ENCODE assay signal across 15 cellular contexts in genomic region chr11:75625970-75626691, GRCh38. TPM values are rescaled to one million over a fixed set of nuclear protein-coding genes. Genes with fewer than 3 reads are reported as not detected.
DNase-seq lines count a peak whose midpoint lies in the region.
"Had no signal": no experiment of that assay in that cellular context is flagged by ENCODE, and none has a peak within 500 bp of the region (broad histone marks: within the 10 kb centered on the region; RNA-seq: fewer than 3 reads in every experiment).

No MANE protein-coding gene starts in this region.

- H3K79me1 ChIP-seq in neuronal stem cell (ENCODE audit: low read depth, low read length): no peaks in the 10 kb centered on the region

- no peak overlapping the region for H2BK12ac ChIP-seq in neuronal stem cell (ENCODE audit: low read length)

- H3K9me3 ChIP-seq in neuronal stem cell (replicated peaks in 1 of 2; ENCODE audit: control insufficient read depth in 2 of 2, insufficient read depth in 1 of 2, low read depth in 1 of 2, low read length in 2 of 2): no peaks in the 10 kb centered on the region
- H3K9me3 ChIP-seq: HAP-1, testis had no signal

- H3K36me3 ChIP-seq in neuronal stem cell (replicated peaks in 1 of 2; ENCODE audit: control insufficient read depth in 2 of 2, insufficient read depth in 2 of 2, low read length in 2 of 2): no peaks in the 10 kb centered on the region
- H3K36me3 ChIP-seq: HAP-1 had no signal

- DNase-seq in DMS53 treated with DMSO at 0.1 percent for 48 hours (lab: John Stamatoyannopoulos, UW; ENCODE audit: unreplicated experiment) (peak; percentile 75), NCI-H2227 (lab: John Stamatoyannopoulos, UW; ENCODE audit: unreplicated experiment) (peak; percentile 26), dermis blood vessel endothelial cell (peak; percentile 28), neuronal stem cell (ENCODE audit: low spot score) (no peak), ureter (ENCODE audit: low spot score) (no peak), C1 segment of cervical spinal cord (lab: John Stamatoyannopoulos, UW) (no peak), HuH-7 (ENCODE audit: low spot score) (no peak)
- no peak for DNase-seq in NK-92 treated with Interleukin-12 subunit alpha and Interleukin-12 subunit beta, amount 100 ng/mL, for 24 hours (lab: John Stamatoyannopoulos, UW)
- DNase-seq: activated CD4-positive, alpha-beta memory T cell treated with anti-CD3 and anti-CD28 coated beads for 36 hours; naive B cell; SIG-M5; stimulated activated CD4-positive, alpha-beta T cell treated with anti-CD3 and anti-CD28 coated beads, Interleukin-4, amount 100 ng/mL, for 1 hour; testis had no signal

- no peak overlapping the region for H3K14ac ChIP-seq in neuronal stem cell (ENCODE audit: low read length)

- H2BK5ac ChIP-seq in neuronal stem cell (ENCODE audit: low read length): no peak overlapping the region

- H2AFZ ChIP-seq in neuronal stem cell (ENCODE audit: low read length): no peak overlapping the region

- WGBS in neuronal stem cell (ENCODE audit: extremely low coverage in 2 of 2, insufficient read length in 2 of 2, insufficient replicate concordance in 1 of 2), 2 donors: no CpG with 5 or more reads among the region's 7 CpGs

- no peak overlapping the region for H4K8ac ChIP-seq in neuronal stem cell (ENCODE audit: low read depth, low read length)

- peak overlapping the region; percentile 9 for H2AK5ac ChIP-seq in neuronal stem cell (ENCODE audit: low read depth, low read length)

- no peak overlapping the region for H3K4me2 ChIP-seq in neuronal stem cell (ENCODE audit: insufficient read depth, low read length, poor library complexity, severe bottlenecking)

- no peak overlapping the region for H3K18ac ChIP-seq in neuronal stem cell (ENCODE audit: low read length)

- no peak overlapping the region for H3K4me3 ChIP-seq in neuronal stem cell (ENCODE audit: low read length in 2 of 2)
- H3K4me3 ChIP-seq: HAP-1, testis had no signal

- peaks cover 36 to 47% of the 10 kb centered on the region in 2 donors for H3K4me1 ChIP-seq in neuronal stem cell (ENCODE audit: control insufficient read depth in 2 of 2, insufficient read depth in 1 of 2, low read depth in 1 of 2, low read length in 2 of 2)
- H3K4me1 ChIP-seq: HAP-1 had no signal

- no peak overlapping the region for H3K23ac ChIP-seq in neuronal stem cell (ENCODE audit: low read depth, low read length, poor library complexity)

- H2BK120ac ChIP-seq in neuronal stem cell (ENCODE audit: low read depth, low read length): no peak overlapping the region

- no peaks in the 10 kb centered on the region for H3K27me3 ChIP-seq in neuronal stem cell (ENCODE audit: control insufficient read depth in 3 of 3, insufficient read depth in 3 of 3, low read depth in 1 of 3, low read length in 3 of 3)
- H3K27me3 ChIP-seq: testis had no signal

- H3K4ac ChIP-seq in neuronal stem cell (ENCODE audit: low read length): no peak overlapping the region

- H3K27ac ChIP-seq in neuronal stem cell (replicated peaks; ENCODE audit: low read length): no peak overlapping the region
- H3K27ac ChIP-seq: HL-60, testis had no signal

- no peak overlapping the region for H3K9ac ChIP-seq in neuronal stem cell (ENCODE audit: low read depth, low read length, poor library complexity)

- H4K91ac ChIP-seq in neuronal stem cell (ENCODE audit: low read depth, low read length, poor library complexity): no peak overlapping the region

- H2BK15ac ChIP-seq in neuronal stem cell (ENCODE audit: low read length): no peak overlapping the region

RNA-seq across cellular contexts. Expression of gene MAP6, which starts 42.7 kb away (rescaled TPM):
- total RNA-seq in dermis blood vessel endothelial cell (0.14 and 0.51 TPM in 2 replicates), ureter (13.5 TPM)
- polyA plus RNA-seq in neuronal stem cell (2013, experiment 1 of 2): 29.9 TPM
- 30.1 TPM for polyA plus RNA-seq in neuronal stem cell (2013, experiment 2 of 2)

Comparison
In these comparisons a context has a peak if more than half of its experiments do, and no peak if none do; other contexts are left out.
1. DNase-seq: peak in DMS53 treated with DMSO at 0.1 percent for 48 hours (single experiment), NCI-H2227 (single experiment) and dermis blood vessel endothelial cell (single experiment); none in neuronal stem cell (single experiment), NK-92 treated with Interleukin-12 subunit alpha and Interleukin-12 subunit beta, amount 100 ng/mL, for 24 hours (single experiment), ureter (single experiment), C1 segment of cervical spinal cord (0 of 14) and HuH-7 (single experiment).